9 cellular contexts compared by ENCODE assay signal in the genomic region with DNA sequence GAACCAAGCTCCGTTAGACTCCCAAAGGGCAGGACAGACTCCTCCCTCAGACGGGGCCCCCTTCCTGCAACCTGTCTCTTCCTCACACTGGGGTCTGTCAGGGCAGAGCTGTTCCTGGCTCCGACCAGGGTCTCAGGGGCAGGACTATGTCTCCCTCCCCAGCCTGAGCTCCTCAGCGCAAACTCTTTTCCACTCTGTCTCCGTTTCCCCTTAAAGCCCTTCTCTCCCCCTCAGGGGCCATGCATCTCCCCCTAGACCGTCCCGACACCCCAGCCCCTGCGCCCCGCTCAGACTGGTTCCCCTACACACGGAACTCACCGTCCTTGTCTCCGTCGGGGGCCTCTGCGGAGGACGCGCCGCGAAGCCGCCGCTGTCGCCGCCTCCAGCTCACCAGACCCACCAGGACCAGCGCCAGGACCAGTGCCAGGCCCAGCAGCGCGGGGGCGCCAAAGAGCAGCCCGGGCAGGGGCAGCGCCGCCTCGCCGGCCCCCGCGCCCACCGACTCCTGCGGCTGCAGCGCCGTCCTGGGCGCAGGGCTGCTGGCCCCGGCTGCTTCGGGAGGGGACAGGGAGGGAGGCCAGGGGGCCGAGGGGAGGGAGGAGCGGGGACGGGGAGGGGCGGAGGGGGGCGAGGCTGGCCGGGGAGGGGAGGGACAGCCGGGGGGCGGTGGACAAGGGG. TPM values are rescaled to one million over a fixed set of nuclear protein-coding genes. Genes with fewer than 3 reads are reported as not detected.
DNase-seq lines count a peak whose midpoint lies in the region; ATAC-seq, FAIRE-seq and TF ChIP-seq lines count a peak whose summit lies in the region.
"Had no signal": no experiment of that assay in that cellular context is flagged by ENCODE, and none has a peak within 500 bp of the region (broad histone marks: within the 10 kb centered on the region; RNA-seq: fewer than 3 reads in every experiment).

No MANE protein-coding gene starts in this region.

- H3K4me2 ChIP-seq in keratinocyte (ENCODE audit: control insufficient read depth, extremely low read depth, insufficient read depth, low read depth, low read length) = peak overlapping the region; percentile 69

- peak; percentile 59 for TF ChIP-seq CTCF in astrocyte of the cerebellum (IDR thresholded peaks at IDR 0.05; ENCODE audit: low read depth, low read length, missing control alignments)
- peak in 2 of 3 experiments; percentile 81 to 83 for TF ChIP-seq CTCF in keratinocyte (optimal IDR thresholded peaks at IDR 0.05 in 1 of 3, IDR thresholded peaks at IDR 0.05 in 1 of 3, conservative IDR thresholded peaks at IDR 0.05 in 1 of 3; ENCODE audit: extremely low read depth in 1 of 3, insufficient read depth in 2 of 3, low read length in 3 of 3)

- DNase-seq in DMS 273 (lab: John Stamatoyannopoulos, UW; ENCODE audit: unreplicated experiment) (peak; percentile 83), DMS 273 treated with DMSO at 0.1 percent for 48 hours (lab: John Stamatoyannopoulos, UW) (no peak), T-helper 17 cell (peak; percentile 71 to 82 (median 73)), astrocyte of the cerebellum (ENCODE audit: low read depth) (no peak), keratinocyte (ENCODE audit: low read depth, low spot score) (no peak), GM19240 (ENCODE audit: insufficient read length, low spot score) (no peak)
- peak; percentile 71 to 73 for DNase-seq in stimulated activated CD4-positive, alpha-beta T cell treated with anti-CD3 and anti-CD28 coated beads, Interleukin-4, amount 100 ng/mL, for 48 hours (ENCODE audit: low read depth in 2 of 2)

- H3K27ac ChIP-seq in keratinocyte (ENCODE audit: control insufficient read depth, insufficient read depth, low read length) = no peak overlapping the region

- H3K27me3 Mint-ChIP-seq in T-helper 17 cell = no peaks in the 10 kb centered on the region

- H3K9me3 ChIP-seq in T-helper 17 cell (ENCODE audit: control insufficient read depth, low read length, poor library complexity, severe bottlenecking) = no peaks in the 10 kb centered on the region
- H3K9me3 ChIP-seq in keratinocyte (ENCODE audit: control insufficient read depth, low read depth, low read length) = no peaks in the 10 kb centered on the region

- H2AFZ ChIP-seq in keratinocyte (ENCODE audit: control insufficient read depth, low read length) = peak overlapping the region; percentile 43

- no peak for FAIRE-seq in keratinocyte (lab: Jason Lieb, UNC)
- FAIRE-seq: A204.1 had no signal

- H3K79me2 ChIP-seq in keratinocyte (ENCODE audit: control insufficient read depth, insufficient read depth, low read length) = no peaks in the 10 kb centered on the region

- H3K4me3 ChIP-seq in astrocyte of the cerebellum (ENCODE audit: low read depth, low read length) = peak overlapping the region; percentile 29
- peak overlapping the region; percentile 26 to 46 (median 29) for H3K4me3 ChIP-seq in keratinocyte (ENCODE audit: control insufficient read depth in 2 of 3, extremely low read depth in 1 of 3, insufficient read depth in 2 of 3, low read depth in 1 of 3, low read length in 3 of 3)

- H3K4me1 Mint-ChIP-seq in T-helper 17 cell = peaks cover 14% of the 10 kb centered on the region

- H4K20me1 ChIP-seq in keratinocyte (ENCODE audit: control insufficient read depth, extremely low read depth, insufficient read depth, low read length) = no peaks in the 10 kb centered on the region

- peak; percentile 37 for ATAC-seq in HG03460 (IDR thresholded peaks at IDR 0.05; ENCODE audit: unreplicated experiment)
- ATAC-seq in T-helper 17 cell = peak; percentile 83

- no peak overlapping the region for H3K27ac Mint-ChIP-seq in T-helper 17 cell

- dilution Hi-C loops in keratinocyte (cut with MboI; ENCODE audit: extremely low pct_ligation_motif_present, low sequenced_read_pairs) = no loop called here

- peaks cover 2% of the 10 kb centered on the region for H3K4me1 ChIP-seq in keratinocyte (ENCODE audit: control insufficient read depth, extremely low read depth, insufficient read depth, low read length)

- in situ Hi-C loops in astrocyte of the cerebellum (cut with HindIII; ENCODE audit: low sequenced_read_pairs) = no loop called here

- peak overlapping the region; percentile 22 for H3K9ac ChIP-seq in keratinocyte (ENCODE audit: control insufficient read depth, extremely low read depth, insufficient read depth, low read length)

- H3K36me3 Mint-ChIP-seq in T-helper 17 cell (ENCODE audit: low read depth) = no peaks in the 10 kb centered on the region

- H3K4me3 Mint-ChIP-seq in T-helper 17 cell = peak overlapping the region; percentile 87

- peaks cover 22% of the 10 kb centered on the region for H3K27me3 ChIP-seq in keratinocyte (ENCODE audit: control insufficient read depth, extremely low read depth, insufficient read depth, low read length)

- no peaks in the 10 kb centered on the region for H3K36me3 ChIP-seq in keratinocyte (ENCODE audit: control insufficient read depth in 2 of 2, extremely low read depth in 1 of 2, insufficient read depth in 2 of 2, low read length in 2 of 2)

- no peaks in the 10 kb centered on the region for H3K9me1 ChIP-seq in keratinocyte (ENCODE audit: control insufficient read depth, extremely low read depth, insufficient read depth, low read length)

RNA-seq across cellular contexts. Expression of a gene that starts 0.7 kb away (rescaled TPM):
- total RNA-seq in T-helper 17 cell = 10 to 100 TPM; 10.2 to 23.9 TPM
- polyA plus RNA-seq in keratinocyte = 0.03 to 0.08 TPM (median 0.06 TPM) in 3 replicates
- polyA plus RNA-seq in keratinocyte (2011; ENCODE audit: low read depth) = 0.21 TPM
- polyA plus RNA-seq in keratinocyte (2011; cell fraction: cytosol; rRNA removed) = 0.05 and 0.06 TPM in 2 replicates
- polyA plus RNA-seq in keratinocyte (2011; cell fraction: nucleus; rRNA removed) = 0.25 and 0.35 TPM in 2 replicates
- polyA plus RNA-seq in keratinocyte (2012; ENCODE audit: low replicate concordance) = 0.14 and 0.42 TPM in 2 replicates
- 0.03 to 0.33 TPM (median 0.22 TPM) in 3 replicates for polyA minus RNA-seq in keratinocyte
- not detected for polyA minus RNA-seq in keratinocyte (2011; cell fraction: cytosol; rRNA and poly(A)+ RNA removed)
- polyA minus RNA-seq in keratinocyte (2011; cell fraction: nucleus; rRNA and poly(A)+ RNA removed) = 0.31 TPM in 1 of 2 replicates, not detected in the other

RNA-seq across cellular contexts. Expression of a gene that starts 11.0 kb away (rescaled TPM):
- total RNA-seq in T-helper 17 cell = 1 to 10 TPM in 1 of 2 donors, not detected in 1; 1.6 TPM
- polyA plus RNA-seq in keratinocyte = not detected in 3 replicates
- polyA plus RNA-seq in keratinocyte (2011; ENCODE audit: low read depth) = not detected
- polyA plus RNA-seq in keratinocyte (2011; cell fraction: cytosol; rRNA removed) = not detected in 2 replicates
- not detected in 2 replicates for polyA plus RNA-seq in keratinocyte (2011; cell fraction: nucleus; rRNA removed)
- polyA plus RNA-seq in keratinocyte (2012; ENCODE audit: low replicate concordance) = not detected in 2 replicates
- not detected in 3 replicates for polyA minus RNA-seq in keratinocyte
- not detected for polyA minus RNA-seq in keratinocyte (2011; cell fraction: cytosol; rRNA and poly(A)+ RNA removed)
- polyA minus RNA-seq in keratinocyte (2011; cell fraction: nucleus; rRNA and poly(A)+ RNA removed) = not detected in 2 replicates

RNA-seq across cellular contexts. Expression of a gene that starts 21.0 kb away (rescaled TPM):
- 10 to 100 TPM; 26.9 to 28.3 TPM for total RNA-seq in T-helper 17 cell
- 1.3 to 10.1 TPM (median 4.8 TPM) in 3 replicates for polyA plus RNA-seq in keratinocyte
- polyA plus RNA-seq in keratinocyte (2011; ENCODE audit: low read depth) = not detected
- polyA plus RNA-seq in keratinocyte (2011; cell fraction: cytosol; rRNA removed) = 1.5 and 2.8 TPM in 2 replicates
- 1.4 and 2.3 TPM in 2 replicates for polyA plus RNA-seq in keratinocyte (2011; cell fraction: nucleus; rRNA removed)
- 1.5 and 10.6 TPM in 2 replicates for polyA plus RNA-seq in keratinocyte (2012; ENCODE audit: low replicate concordance)
- 3.2 to 11.0 TPM (median 4.6 TPM) in 3 replicates for polyA minus RNA-seq in keratinocyte
- polyA minus RNA-seq in keratinocyte (2011; cell fraction: cytosol; rRNA and poly(A)+ RNA removed) = 3.6 TPM
- polyA minus RNA-seq in keratinocyte (2011; cell fraction: nucleus; rRNA and poly(A)+ RNA removed) = 1.2 and 1.7 TPM in 2 replicates

RNA-seq across cellular contexts. Expression of a gene that starts 43.3 kb away (rescaled TPM):
- under 1 TPM in 1 of 2 donors, not detected in 1; 0.42 TPM for total RNA-seq in T-helper 17 cell
- 0.05 to 0.07 TPM (median 0.06 TPM) in 3 replicates for polyA plus RNA-seq in keratinocyte
- polyA plus RNA-seq in keratinocyte (2011; ENCODE audit: low read depth) = 0.74 TPM
- polyA plus RNA-seq in keratinocyte (2011; cell fraction: cytosol; rRNA removed) = 0.07 and 0.19 TPM in 2 replicates
- polyA plus RNA-seq in keratinocyte (2011; cell fraction: nucleus; rRNA removed) = 0.04 and 0.29 TPM in 2 replicates
- 0.07 and 1.0 TPM in 2 replicates for polyA plus RNA-seq in keratinocyte (2012; ENCODE audit: low replicate concordance)
- polyA minus RNA-seq in keratinocyte = 0.06 TPM in 1 of 3 replicates, not detected in the others
- polyA minus RNA-seq in keratinocyte (2011; cell fraction: cytosol; rRNA and poly(A)+ RNA removed) = not detected
- not detected in 2 replicates for polyA minus RNA-seq in keratinocyte (2011; cell fraction: nucleus; rRNA and poly(A)+ RNA removed)

Comparison
In these comparisons a context has a peak if more than half of its experiments do, and no peak if none do; other contexts are left out.
1. DNase-seq: peak in DMS 273 (single experiment), T-helper 17 cell (3 of 3) and stimulated activated CD4-positive, alpha-beta T cell treated with anti-CD3 and anti-CD28 coated beads, Interleukin-4, amount 100 ng/mL, for 48 hours (2 of 2); none in DMS 273 treated with DMSO at 0.1 percent for 48 hours (single experiment), astrocyte of the cerebellum (single experiment), keratinocyte (single experiment) and GM19240 (single experiment).